ENCODE assay signal across 12 cellular contexts in genomic region chr1:89589515-89589914, GRCh38. TPM values are rescaled to one million over a fixed set of nuclear protein-coding genes. Genes with fewer than 3 reads are reported as not detected.
DNase-seq lines count a peak whose midpoint lies in the region; ATAC-seq and TF ChIP-seq lines count a peak whose summit lies in the region.
"Had no signal": no experiment of that assay in that cellular context is flagged by ENCODE, and none has a peak within 500 bp of the region (broad histone marks: within the 10 kb centered on the region; RNA-seq: fewer than 3 reads in every experiment).

No MANE protein-coding gene starts in this region.

- intact Hi-C loops in dorsolateral prefrontal cortex (cut with DNase I) (no loop called here), lower lobe of right lung (cut with DNase I) (no loop called here)

- ATAC-seq in stimulated activated effector memory CD8-positive, alpha-beta T cell treated with anti-CD3 and anti-CD28 coated beads, Interleukin-12 subunit alpha, Interleukin-12 subunit beta, amount 100 ng/mL, for 72 hours: peak; percentile 80
- ATAC-seq in lower lobe of right lung (no peak), HG02981 (IDR thresholded peaks at IDR 0.05; ENCODE audit: unreplicated experiment) (no peak)

- DNase-seq in activated naive CD4-positive, alpha-beta T cell (lab: John Stamatoyannopoulos, UW): no peak
- DNase-seq in dorsolateral prefrontal cortex (no peak), lower lobe of right lung (no peak), DMS153 (lab: John Stamatoyannopoulos, UW) (no peak)
- no peak for DNase-seq in stimulated activated effector memory CD8-positive, alpha-beta T cell treated with anti-CD3 and anti-CD28 coated beads, Interleukin-12 subunit alpha, Interleukin-12 subunit beta, amount 100 ng/mL, for 72 hours (ENCODE audit: low spot score in 2 of 2)
- DNase-seq: activated CD4-positive, CD25-positive, alpha-beta regulatory T cell treated with anti-CD3 and anti-CD28 coated beads, Interleukin-2, amount 50 U/mL, for 72 hours; H7; naive B cell had no signal

- H3K9me3 Mint-ChIP-seq in activated naive CD4-positive, alpha-beta T cell treated with anti-CD3 and anti-CD28 coated beads, Interleukin-2, amount 50 U/mL, for 24 hours: no peaks in the 10 kb centered on the region
- no peaks in the 10 kb centered on the region for H3K9me3 Mint-ChIP-seq in T-helper 1 cell treated with Interleukin-12 subunit alpha and Interleukin-12 subunit beta and Interleukin-4 antibody, amounts not matched to agents 30 μg/mL and 1 μg/mL, for 36 hours
- H3K9me3 Mint-ChIP-seq in stimulated activated effector memory CD8-positive, alpha-beta T cell treated with anti-CD3 and anti-CD28 coated beads, Interleukin-12 subunit alpha, Interleukin-12 subunit beta, amount 100 ng/mL, for 72 hours: no peaks in the 10 kb centered on the region
- H3K9me3 Mint-ChIP-seq: brain, naive B cell had no signal

- peaks cover 10% of the 10 kb centered on the region for H3K36me3 ChIP-seq in lower lobe of right lung

- no peak for TF ChIP-seq CTCF in dorsolateral prefrontal cortex (IDR thresholded peaks at IDR 0.05 in 54 of 56, conservative IDR thresholded peaks at IDR 0.05 in 2 of 56; ENCODE audit: low read depth in 1 of 56, partially characterized antibody in 56 of 56)
- TF ChIP-seq CTCF in lower lobe of right lung (IDR thresholded peaks at IDR 0.05): no peak

- H3K4me1 ChIP-seq in lower lobe of right lung: peaks cover 5% of the 10 kb centered on the region

- H3K27ac ChIP-seq in dorsolateral prefrontal cortex (peak overlapping the region in 30 of 59 donors; percentile 0 to 74 (median 42)), lower lobe of right lung (no peak overlapping the region)

- H3K4me3 Mint-ChIP-seq in activated naive CD4-positive, alpha-beta T cell treated with anti-CD3 and anti-CD28 coated beads, Interleukin-2, amount 50 U/mL, for 24 hours: no peak overlapping the region
- H3K4me3 Mint-ChIP-seq in T-helper 1 cell treated with Interleukin-12 subunit alpha and Interleukin-12 subunit beta and Interleukin-4 antibody, amounts not matched to agents 30 μg/mL and 1 μg/mL, for 36 hours: no peak overlapping the region
- peak overlapping the region; percentile 15 for H3K4me3 Mint-ChIP-seq in stimulated activated effector memory CD8-positive, alpha-beta T cell treated with anti-CD3 and anti-CD28 coated beads, Interleukin-12 subunit alpha, Interleukin-12 subunit beta, amount 100 ng/mL, for 72 hours
- H3K4me3 Mint-ChIP-seq: brain, naive B cell had no signal

- H3K27ac Mint-ChIP-seq in activated naive CD4-positive, alpha-beta T cell treated with anti-CD3 and anti-CD28 coated beads, Interleukin-2, amount 50 U/mL, for 24 hours: peak overlapping the region; percentile 60
- peak overlapping the region; percentile 15 for H3K27ac Mint-ChIP-seq in T-helper 1 cell treated with Interleukin-12 subunit alpha and Interleukin-12 subunit beta and Interleukin-4 antibody, amounts not matched to agents 30 μg/mL and 1 μg/mL, for 36 hours
- peak overlapping the region; percentile 73 for H3K27ac Mint-ChIP-seq in stimulated activated effector memory CD8-positive, alpha-beta T cell treated with anti-CD3 and anti-CD28 coated beads, Interleukin-12 subunit alpha, Interleukin-12 subunit beta, amount 100 ng/mL, for 72 hours

- peaks cover 49% of the 10 kb centered on the region for H3K36me3 Mint-ChIP-seq in activated naive CD4-positive, alpha-beta T cell treated with anti-CD3 and anti-CD28 coated beads, Interleukin-2, amount 50 U/mL, for 24 hours
- peaks cover 42% of the 10 kb centered on the region for H3K36me3 Mint-ChIP-seq in T-helper 1 cell treated with Interleukin-12 subunit alpha and Interleukin-12 subunit beta and Interleukin-4 antibody, amounts not matched to agents 30 μg/mL and 1 μg/mL, for 36 hours (ENCODE audit: low read depth)
- peaks cover 90% of the 10 kb centered on the region for H3K36me3 Mint-ChIP-seq in stimulated activated effector memory CD8-positive, alpha-beta T cell treated with anti-CD3 and anti-CD28 coated beads, Interleukin-12 subunit alpha, Interleukin-12 subunit beta, amount 100 ng/mL, for 72 hours

- H3K27me3 Mint-ChIP-seq in activated naive CD4-positive, alpha-beta T cell treated with anti-CD3 and anti-CD28 coated beads, Interleukin-2, amount 50 U/mL, for 24 hours: no peaks in the 10 kb centered on the region
- no peaks in the 10 kb centered on the region for H3K27me3 Mint-ChIP-seq in T-helper 1 cell treated with Interleukin-12 subunit alpha and Interleukin-12 subunit beta and Interleukin-4 antibody, amounts not matched to agents 30 μg/mL and 1 μg/mL, for 36 hours (ENCODE audit: low read depth)
- H3K27me3 Mint-ChIP-seq: brain, naive B cell had no signal

- H3K27me3 ChIP-seq in dorsolateral prefrontal cortex: no peaks in the 10 kb centered on the region
- H3K27me3 ChIP-seq in lower lobe of right lung (ENCODE audit: low read depth): no peaks in the 10 kb centered on the region

- H3K9me3 ChIP-seq in lower lobe of right lung: no peaks in the 10 kb centered on the region

- H3K4me3 ChIP-seq in dorsolateral prefrontal cortex (no peak overlapping the region), lower lobe of right lung (no peak overlapping the region)

- peaks cover 94% of the 10 kb centered on the region for H3K4me1 Mint-ChIP-seq in activated naive CD4-positive, alpha-beta T cell treated with anti-CD3 and anti-CD28 coated beads, Interleukin-2, amount 50 U/mL, for 24 hours
- peaks cover 57% of the 10 kb centered on the region for H3K4me1 Mint-ChIP-seq in T-helper 1 cell treated with Interleukin-12 subunit alpha and Interleukin-12 subunit beta and Interleukin-4 antibody, amounts not matched to agents 30 μg/mL and 1 μg/mL, for 36 hours (ENCODE audit: low read depth)
- H3K4me1 Mint-ChIP-seq in stimulated activated effector memory CD8-positive, alpha-beta T cell treated with anti-CD3 and anti-CD28 coated beads, Interleukin-12 subunit alpha, Interleukin-12 subunit beta, amount 100 ng/mL, for 72 hours: peaks cover 65% of the 10 kb centered on the region

RNA-seq across cellular contexts. Expression of gene LRRC8C, which starts 43.4 kb away (rescaled TPM):
- total RNA-seq in dorsolateral prefrontal cortex (10 to 100 TPM; 10.3 to 21.7 (median 16.1) TPM), lower lobe of right lung (13.0 TPM)

Comparison
In these comparisons a context has a peak if more than half of its experiments do, and no peak if none do; other contexts are left out.
1. H3K27ac Mint-ChIP-seq: peak in every context shown above with its lines; median percentile 73 in stimulated activated effector memory CD8-positive, alpha-beta T cell treated with anti-CD3 and anti-CD28 coated beads, Interleukin-12 subunit alpha, Interleukin-12 subunit beta, amount 100 ng/mL, for 72 hours; 60 in activated naive CD4-positive, alpha-beta T cell treated with anti-CD3 and anti-CD28 coated beads, Interleukin-2, amount 50 U/mL, for 24 hours; 15 in T-helper 1 cell treated with Interleukin-12 subunit alpha and Interleukin-12 subunit beta and Interleukin-4 antibody, amounts not matched to agents 30 μg/mL and 1 μg/mL, for 36 hours.